8 cellular contexts compared by ENCODE assay signal in genomic region chr4:165294907-165295306, GRCh38. TPM values are rescaled to one million over a fixed set of nuclear protein-coding genes. Genes with fewer than 3 reads are reported as not detected.
A peak's percentile ranks its signal among the peaks of the same experiment; 100 is the strongest.
DNase-seq lines count a peak whose midpoint lies in the region; ATAC-seq, FAIRE-seq and TF ChIP-seq lines count a peak whose summit lies in the region.

No MANE protein-coding gene starts in this region.

- DNase-seq in GM12892 (ENCODE audit: insufficient read length) = no peak
- DNase-seq in immature natural killer cell = peak; percentile 5 to 11 (median 6)
- DNase-seq in left ventricle myocardium superior = no peak
- no peak for DNase-seq in NCI-H82 treated with DMSO at 0.1 percent for 48 hours (lab: John Stamatoyannopoulos, UW; ENCODE audit: unreplicated experiment)
- DNase-seq in NCI-H748 (lab: John Stamatoyannopoulos, UW; ENCODE audit: unreplicated experiment) = no peak
- no peak for DNase-seq in DMS114 treated with DMSO at 0.1 percent for 48 hours (lab: John Stamatoyannopoulos, UW; ENCODE audit: unreplicated experiment)

- H3K4me3 Mint-ChIP-seq in immature natural killer cell = peak overlapping the region in 3 of 5 donors; percentile 11 to 12 (median 12)

- peak; percentile 97 for FAIRE-seq in GM12892 (lab: Jason Lieb, UNC)

- no peaks in the 10 kb centered on the region for H3K9me3 Mint-ChIP-seq in immature natural killer cell

- peaks cover 4 to 23% (median 22%) of the 10 kb centered on the region in 3 donors for H3K36me3 Mint-ChIP-seq in immature natural killer cell

- ATAC-seq in GM21381 (IDR thresholded peaks at IDR 0.05; ENCODE audit: unreplicated experiment) (peak; percentile 95), HG03520 (IDR thresholded peaks at IDR 0.05; ENCODE audit: unreplicated experiment) (peak; percentile 83), left ventricle myocardium superior (no peak)

- intact Hi-C loops in left ventricle myocardium superior (cut with micrococcal nuclease) = no loop called here

- H3K27ac Mint-ChIP-seq in immature natural killer cell = peak overlapping the region in 4 of 6 donors; percentile 0 to 37 (median 24)

- H3K4me1 Mint-ChIP-seq in immature natural killer cell = peaks cover 13 to 18% of the 10 kb centered on the region in 2 donors

- peaks cover 0 to 5% (median 0%) of the 10 kb centered on the region in 3 donors for H3K27me3 Mint-ChIP-seq in immature natural killer cell (ENCODE audit: low read depth in 3 of 3)

- no peak for TF ChIP-seq POLR2A in GM12892 (IDR thresholded peaks at IDR 0.05; ENCODE audit: low read depth, low read length)

RNA-seq across cellular contexts. Expression of gene MSMO1, which starts 32.6 kb away (rescaled TPM):
- 55.8 TPM for polyA plus RNA-seq in GM12892 (2012; ENCODE audit: missing spikeins)
- polyA plus RNA-seq in immature natural killer cell = 10 to 100 TPM; 22.2 to 23.8 (median 22.5) TPM
- total RNA-seq in left ventricle myocardium superior = 6.9 TPM

Comparison
In these comparisons a context has a peak if more than half of its experiments do, and no peak if none do; other contexts are left out.
1. DNase-seq: peak in immature natural killer cell (3 of 3); none in GM12892 (single experiment), left ventricle myocardium superior (single experiment), NCI-H82 treated with DMSO at 0.1 percent for 48 hours (single experiment), NCI-H748 (single experiment) and DMS114 treated with DMSO at 0.1 percent for 48 hours (single experiment).